9 cellular contexts compared by ENCODE assay signal in genomic region chr9:132942541-132943182, GRCh38. TPM values are rescaled to one million over a fixed set of nuclear protein-coding genes. Genes with fewer than 3 reads are reported as not detected.
DNase-seq lines count a peak whose midpoint lies in the region; ATAC-seq and TF ChIP-seq lines count a peak whose summit lies in the region.
"Had no signal": no experiment of that assay in that cellular context is flagged by ENCODE, and none has a peak within 500 bp of the region (broad histone marks: within the 10 kb centered on the region; RNA-seq: fewer than 3 reads in every experiment).

No MANE protein-coding gene starts in this region.

- intact Hi-C loops in HCT116 (cut with micrococcal nuclease) = no loop called here

- peaks cover 0 to 4% (median 0%) of the 10 kb centered on the region in 7 donors for H3K9me3 Mint-ChIP-seq in CD4-positive, CD25-positive, alpha-beta regulatory T cell
- H3K9me3 Mint-ChIP-seq in activated naive CD8-positive, alpha-beta T cell (ENCODE audit: low read depth) = no peaks in the 10 kb centered on the region
- H3K9me3 Mint-ChIP-seq: activated naive CD8-positive, alpha-beta T cell treated with anti-CD3 and anti-CD28 coated beads, Interleukin-2, amount 10 ng/mL, durations not matched to agents 7 days and 5 days had no signal

- no peak overlapping the region for H3K27ac ChIP-seq in CD4-positive, CD25-positive, alpha-beta regulatory T cell (ENCODE audit: insufficient read depth, low read length, poor library complexity, severe bottlenecking)
- H3K27ac ChIP-seq in HCT116 (ENCODE audit: low read depth, low read length) (no peak overlapping the region), mesenchymal stem cell (ENCODE audit: low read length, poor library complexity, severe bottlenecking) (no peak overlapping the region), brain microvascular endothelial cell (no peak overlapping the region)

- H4K91ac ChIP-seq in mesenchymal stem cell (ENCODE audit: low read length) = no peak overlapping the region

- no peaks in the 10 kb centered on the region for H3K27me3 ChIP-seq in CD4-positive, CD25-positive, alpha-beta regulatory T cell (ENCODE audit: control insufficient read depth, insufficient read depth, low read length)
- H3K27me3 ChIP-seq in HCT116 (ENCODE audit: insufficient read depth, low read length) (no peaks in the 10 kb centered on the region), mesenchymal stem cell (ENCODE audit: control insufficient read depth in 1 of 2, insufficient read depth in 1 of 2, low read length in 2 of 2) (no peaks in the 10 kb centered on the region), brain microvascular endothelial cell (replicated peaks) (no peaks in the 10 kb centered on the region), HAP-1 (ENCODE audit: low read depth) (no peaks in the 10 kb centered on the region)

- no peaks in the 10 kb centered on the region for H3K9me3 ChIP-seq in CD4-positive, CD25-positive, alpha-beta regulatory T cell (ENCODE audit: control insufficient read depth in 2 of 2, low read length in 2 of 2)
- H3K9me3 ChIP-seq in HCT116 (ENCODE audit: control insufficient read depth in 1 of 2, insufficient read depth in 1 of 2, low read depth in 1 of 2, low read length in 2 of 2) (no peaks in the 10 kb centered on the region), mesenchymal stem cell (ENCODE audit: control insufficient read depth, low read length) (no peaks in the 10 kb centered on the region), HAP-1 (no peaks in the 10 kb centered on the region)

- H3K18ac ChIP-seq in mesenchymal stem cell (ENCODE audit: low read depth in 1 of 2, low read length in 2 of 2) = no peak overlapping the region

- H3K79me2 ChIP-seq in HCT116 (ENCODE audit: insufficient read depth, low read length) = peaks cover 52% of the 10 kb centered on the region

- H3K27ac Mint-ChIP-seq in CD4-positive, CD25-positive, alpha-beta regulatory T cell = peak overlapping the region; percentile 31 to 100 (median 48)
- no peak overlapping the region for H3K27ac Mint-ChIP-seq in activated naive CD8-positive, alpha-beta T cell

- H3K4me3 Mint-ChIP-seq in CD4-positive, CD25-positive, alpha-beta regulatory T cell = peak overlapping the region; percentile 78 to 100 (median 98)
- peak overlapping the region; percentile 98 for H3K4me3 Mint-ChIP-seq in activated naive CD8-positive, alpha-beta T cell

- H3K23ac ChIP-seq in mesenchymal stem cell (ENCODE audit: low read length in 2 of 2) = no peak overlapping the region

- H3K27me3 Mint-ChIP-seq in CD4-positive, CD25-positive, alpha-beta regulatory T cell = peaks cover 9% of the 10 kb centered on the region
- H3K27me3 Mint-ChIP-seq in activated naive CD8-positive, alpha-beta T cell = no peaks in the 10 kb centered on the region
- H3K27me3 Mint-ChIP-seq: activated naive CD8-positive, alpha-beta T cell treated with anti-CD3 and anti-CD28 coated beads, Interleukin-2, amount 10 ng/mL, durations not matched to agents 7 days and 5 days had no signal

- WGBS in mesenchymal stem cell = 45% methylated on average over 3 of the region's 5 CpGs

- ATAC-seq in CD4-positive, CD25-positive, alpha-beta regulatory T cell (ENCODE audit: low read depth in 2 of 2) = no peak
- ATAC-seq in HCT116 = no peak
- no peak for ATAC-seq in GM19351 (IDR thresholded peaks at IDR 0.05; ENCODE audit: unreplicated experiment)

- no peak overlapping the region for H2BK5ac ChIP-seq in mesenchymal stem cell (ENCODE audit: low read depth, low read length, poor library complexity, severe bottlenecking)

- no peak overlapping the region for H3K14ac ChIP-seq in mesenchymal stem cell (ENCODE audit: low read length in 2 of 2)

- H4K8ac ChIP-seq in mesenchymal stem cell (ENCODE audit: low read length) = no peak overlapping the region

- H3K4me1 ChIP-seq in CD4-positive, CD25-positive, alpha-beta regulatory T cell (ENCODE audit: control insufficient read depth, insufficient read depth, low read length, poor library complexity, severe bottlenecking) = peaks cover 23% of the 10 kb centered on the region
- peaks cover 7 to 37% of the 10 kb centered on the region in 2 experiments; a peak in 3 of 4 replicates for H3K4me1 ChIP-seq in HCT116 (ENCODE audit: control insufficient read depth in 1 of 2, insufficient read depth in 2 of 2, low read length in 2 of 2)
- H3K4me1 ChIP-seq in mesenchymal stem cell (ENCODE audit: control insufficient read depth, insufficient read depth, low read depth, low read length) = peaks cover 11% of the 10 kb centered on the region
- H3K4me1 ChIP-seq in HAP-1 = peaks cover 22% of the 10 kb centered on the region

- no peak overlapping the region for H2BK12ac ChIP-seq in mesenchymal stem cell (ENCODE audit: low read length in 2 of 2)

- H3K4me2 ChIP-seq in HCT116 (ENCODE audit: low read length) (peak overlapping the region; percentile 92; the same call in 1 of the 2 replicates), mesenchymal stem cell (ENCODE audit: low read length, poor library complexity, severe bottlenecking) (peak overlapping the region; percentile 18)

- no TSS peak for BruUV-seq in HCT116 (replicated peaks; lab: Mats Ljungman, UMichigan)

- no peak overlapping the region for H2AFZ ChIP-seq in HCT116 (ENCODE audit: low read depth, low read length, poor library complexity, severe bottlenecking)
- no peak overlapping the region for H2AFZ ChIP-seq in mesenchymal stem cell (ENCODE audit: low read depth, low read length)

- H2BK120ac ChIP-seq in mesenchymal stem cell (ENCODE audit: low read depth, low read length) = no peak overlapping the region

- no peaks in the 10 kb centered on the region for H3K9me2 ChIP-seq in HCT116 (ENCODE audit: insufficient read depth)

- H3K79me1 ChIP-seq in mesenchymal stem cell (replicated peaks; ENCODE audit: low read length, poor library complexity, severe bottlenecking) = peaks cover 18% of the 10 kb centered on the region

- no peak overlapping the region for H2AK5ac ChIP-seq in mesenchymal stem cell (ENCODE audit: low read length, severe bottlenecking)

- in situ Hi-C loops in brain microvascular endothelial cell (cut with HindIII; ENCODE audit: low pct_ligation_motif_present, low sequenced_read_pairs) = no loop called here
- in situ Hi-C loops in HAP-1 (cut with MboI; ENCODE audit: low sequenced_read_pairs) = no loop called here

- H3K4me3 ChIP-seq in CD4-positive, CD25-positive, alpha-beta regulatory T cell (ENCODE audit: low read depth, low read length) = no peak overlapping the region
- H3K4me3 ChIP-seq in HCT116 (replicated peaks in 1 of 2; ENCODE audit: low read depth in 1 of 2, low read length in 2 of 2) (no peak overlapping the region), mesenchymal stem cell (ENCODE audit: insufficient read depth in 1 of 2, low read depth in 1 of 2, low read length in 2 of 2) (peak overlapping the region in 1 of 2 experiments; percentile 79), brain microvascular endothelial cell (ENCODE audit: low read depth, low read length) (no peak overlapping the region), HAP-1 (no peak overlapping the region; the same call in 1 of the 2 replicates)

- CTCF ChIA-PET in HCT116 (lab: Charles Lee) = no interaction called here

- no peak overlapping the region for H3K9ac ChIP-seq in HCT116 (ENCODE audit: low read length)
- H3K9ac ChIP-seq in mesenchymal stem cell (ENCODE audit: low read length) = peak overlapping the region; percentile 99

- no peak overlapping the region for H3K4ac ChIP-seq in mesenchymal stem cell (ENCODE audit: low read depth in 1 of 2, low read length in 2 of 2)

- DNase-seq in CD4-positive, CD25-positive, alpha-beta regulatory T cell = no peak
- DNase-seq in HCT116 (ENCODE audit: low read depth, low spot score) (no peak), mesenchymal stem cell (peak; percentile 56), brain microvascular endothelial cell (no peak), HAP-1 (ENCODE audit: low spot score in 2 of 2) (no peak), 8988T (no peak)
- DNase-seq: activated naive CD8-positive, alpha-beta T cell treated with anti-CD3 and anti-CD28 coated beads, Interleukin-2, amount 10 ng/mL, durations not matched to agents 7 days and 5 days had no signal

- no peaks in the 10 kb centered on the region for H4K20me1 ChIP-seq in HCT116 (ENCODE audit: insufficient read depth)

- RAD21 ChIA-PET in HCT116 (lab: Charles Lee; ENCODE audit: low non-redundant PET in 1 of 2, low total read pairs in 2 of 2, uncharacterized antibody in 2 of 2, unreplicated experiment in 2 of 2) = no interaction called here

- no peak for TF ChIP-seq POLR2A in HCT116 (IDR thresholded peaks at IDR 0.05; ENCODE audit: borderline replicate concordance, extremely low read depth, insufficient read depth, insufficient read length)

- no peak overlapping the region for H2BK15ac ChIP-seq in mesenchymal stem cell (ENCODE audit: low read depth, poor library complexity, severe bottlenecking)

- peaks cover 22 to 52% (median 42%) of the 10 kb centered on the region in 4 donors for H3K4me1 Mint-ChIP-seq in CD4-positive, CD25-positive, alpha-beta regulatory T cell
- peaks cover 23% of the 10 kb centered on the region for H3K4me1 Mint-ChIP-seq in activated naive CD8-positive, alpha-beta T cell (ENCODE audit: low read depth)

- TF ChIP-seq RAD21 in HCT116 (IDR thresholded peaks at IDR 0.05; ENCODE audit: low read depth) = no peak

- H3K36me3 ChIP-seq in CD4-positive, CD25-positive, alpha-beta regulatory T cell (ENCODE audit: control insufficient read depth, insufficient read depth, low read length) = peaks cover 4% of the 10 kb centered on the region
- H3K36me3 ChIP-seq in HCT116 (ENCODE audit: control insufficient read depth in 1 of 2, insufficient read depth in 2 of 2, low read length in 2 of 2) (no peaks in the 10 kb centered on the region), mesenchymal stem cell (ENCODE audit: control insufficient read depth in 1 of 2, insufficient read depth in 2 of 2, low read depth in 1 of 2, low read length in 2 of 2) (peaks cover 0 to 2% of the 10 kb centered on the region in 2 experiments), brain microvascular endothelial cell (replicated peaks) (peaks cover 3% of the 10 kb centered on the region), HAP-1 (replicated peaks) (no peaks in the 10 kb centered on the region)

- TF ChIP-seq CTCF in HCT116 (IDR thresholded peaks at IDR 0.05 in 2 of 3, conservative IDR thresholded peaks at IDR 0.05 in 1 of 3; ENCODE audit: borderline replicate concordance in 1 of 3, insufficient read depth in 1 of 3, low read depth in 2 of 3, low read length in 2 of 3) (no peak), brain microvascular endothelial cell (IDR thresholded peaks at IDR 0.05; ENCODE audit: low read depth, low read length, missing control alignments) (no peak)

- POLR2A ChIA-PET in HCT116 (lab: Charles Lee) = no interaction called here

- H3K36me3 Mint-ChIP-seq in CD4-positive, CD25-positive, alpha-beta regulatory T cell = no peaks in the 10 kb centered on the region
- no peaks in the 10 kb centered on the region for H3K36me3 Mint-ChIP-seq in activated naive CD8-positive, alpha-beta T cell
- H3K36me3 Mint-ChIP-seq: activated naive CD8-positive, alpha-beta T cell treated with anti-CD3 and anti-CD28 coated beads, Interleukin-2, amount 10 ng/mL, durations not matched to agents 7 days and 5 days had no signal

RNA-seq across cellular contexts. Expression of gene TSC1, which starts 1.8 kb away (rescaled TPM):
- 63.0 TPM for total RNA-seq in CD4-positive, CD25-positive, alpha-beta regulatory T cell
- polyA plus RNA-seq in CD4-positive, CD25-positive, alpha-beta regulatory T cell = 10 to 100 TPM in 3 of 4 donors, 1 to 10 TPM in 1; 8.7 to 14.5 (median 11.2) TPM
- 34.5 TPM for total RNA-seq in HCT116 (2021; ENCODE audit: unreplicated experiment)
- 14.6 and 15.2 TPM in 2 replicates for polyA plus RNA-seq in HCT116 (2012)
- polyA plus RNA-seq in mesenchymal stem cell (2013, experiment 1 of 2) = 25.9 TPM
- polyA plus RNA-seq in mesenchymal stem cell (2013, experiment 2 of 2) = 23.9 TPM

RNA-seq across cellular contexts. Expression of gene GFI1B, which starts 35.8 kb away (rescaled TPM):
- total RNA-seq in CD4-positive, CD25-positive, alpha-beta regulatory T cell = 3.3 TPM
- under 1 TPM in 1 of 4 donors, not detected in 3; 0.05 TPM for polyA plus RNA-seq in CD4-positive, CD25-positive, alpha-beta regulatory T cell
- 0.20 TPM for total RNA-seq in HCT116 (2021; ENCODE audit: unreplicated experiment)
- not detected in 2 replicates for polyA plus RNA-seq in HCT116 (2012)
- not detected for polyA plus RNA-seq in mesenchymal stem cell (2013, experiment 1 of 2)
- 0.10 TPM for polyA plus RNA-seq in mesenchymal stem cell (2013, experiment 2 of 2)
- total RNA-seq: activated naive CD8-positive, alpha-beta T cell treated with anti-CD3 and anti-CD28 coated beads, Interleukin-2, amount 10 ng/mL, durations not matched to agents 7 days and 5 days had no signal
